In the genomic region with DNA sequence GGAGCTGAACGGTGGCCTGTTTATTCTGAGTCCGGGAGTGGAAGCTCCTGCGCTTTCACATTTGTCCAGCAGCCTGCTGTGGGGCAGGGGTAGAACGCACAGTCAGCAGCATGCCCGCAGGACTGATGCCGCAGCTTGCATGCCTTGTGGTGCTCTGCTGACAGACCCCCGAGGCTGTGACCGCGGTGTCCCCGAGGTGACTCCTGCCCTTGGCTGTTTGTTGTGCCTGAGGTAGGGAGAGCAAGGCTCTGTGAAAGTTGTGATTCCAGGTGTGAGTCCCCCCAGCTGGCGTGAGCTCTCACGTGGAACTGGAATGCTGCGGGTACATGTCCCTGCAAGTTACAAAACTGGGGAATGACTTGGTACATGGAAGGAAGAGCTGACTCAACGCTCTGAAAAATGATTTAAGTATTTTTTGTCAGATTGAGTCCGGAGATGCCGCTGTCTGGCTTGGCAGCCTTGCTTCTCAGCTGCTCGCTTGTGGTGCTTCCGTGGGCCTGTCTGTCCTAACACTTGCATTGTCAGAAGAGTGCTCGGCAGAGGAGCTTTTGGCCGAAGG, we compare ENCODE assay signal across 11 cellular contexts. TPM values are rescaled to one million over a fixed set of nuclear protein-coding genes. Genes with fewer than 3 reads are reported as not detected.
DNase-seq lines count a peak whose midpoint lies in the region; ATAC-seq and TF ChIP-seq lines count a peak whose summit lies in the region.
"Had no signal": no experiment of that assay in that cellular context is flagged by ENCODE, and none has a peak within 500 bp of the region (broad histone marks: within the 10 kb centered on the region; RNA-seq: fewer than 3 reads in every experiment).

No MANE protein-coding gene starts in this region.

- peaks cover 80% of the 10 kb centered on the region for H3K4me1 ChIP-seq in stomach smooth muscle (ENCODE audit: control insufficient read depth, insufficient read depth, low read length)

- DNase-seq in NCI-H1105 treated with DMSO at 0.1 percent for 48 hours (lab: John Stamatoyannopoulos, UW) (peak; percentile 65), MCF 10A (ENCODE audit: unreplicated experiment) (peak; percentile 79), left kidney (ENCODE audit: low read depth, low spot score) (peak; percentile 63), NCI-H2081 treated with DMSO at 0.1 percent for 48 hours (lab: John Stamatoyannopoulos, UW) (no peak), GDM1 (lab: John Stamatoyannopoulos, UW) (no peak)
- DNase-seq: cortex of kidney; NCI-H1694; ovary; stimulated activated naive CD8-positive, alpha-beta T cell treated with anti-CD3 and anti-CD28 coated beads, Interleukin-15, amount 100 ng/mL, for 72 hours had no signal

- intact Hi-C loops in MCF 10A (cut with micrococcal nuclease), result no loop called here

- peak overlapping the region; percentile 48 to 62 for H3K4me3 ChIP-seq in stomach smooth muscle (ENCODE audit: low read length in 2 of 2)
- H3K4me3 ChIP-seq: ovary had no signal

- no peaks in the 10 kb centered on the region for H3K27me3 Mint-ChIP-seq in MCF 10A (ENCODE audit: insufficient read depth, unreplicated experiment)
- H3K27me3 Mint-ChIP-seq: stimulated activated naive CD8-positive, alpha-beta T cell treated with anti-CD3 and anti-CD28 coated beads, Interleukin-15, amount 100 ng/mL, for 72 hours had no signal

- H3K9ac ChIP-seq in stomach smooth muscle (ENCODE audit: low read length in 2 of 2), result peak overlapping the region; percentile 29 to 43

- H3K27ac ChIP-seq in stomach smooth muscle (ENCODE audit: low read length), result peak overlapping the region; percentile 77

- H3K4me3 Mint-ChIP-seq in MCF 10A (ENCODE audit: unreplicated experiment), result peak overlapping the region; percentile 74

- no peaks in the 10 kb centered on the region for H3K36me3 ChIP-seq in stomach smooth muscle (ENCODE audit: control insufficient read depth in 2 of 2, insufficient read depth in 2 of 2, low read length in 2 of 2)
- H3K36me3 ChIP-seq: ovary had no signal

- H3K36me3 Mint-ChIP-seq in MCF 10A (ENCODE audit: insufficient read depth, unreplicated experiment), result no peaks in the 10 kb centered on the region

- CTCF ChIA-PET in MCF 10A (lab: Yijun Ruan, JAX), result interaction anchor here (0.5 to 6.4 kb wide), 8 partner anchors 10 to 203 kb away, joined by 3 to 40 read pairs (median 6); no protein-coding TSS in a partner anchor

- TF ChIP-seq CTCF in MCF 10A (IDR thresholded peaks at IDR 0.05; ENCODE audit: unreplicated experiment), result no peak

- no peaks in the 10 kb centered on the region for H3K9me3 ChIP-seq in stomach smooth muscle (ENCODE audit: control insufficient read depth in 2 of 2, low read length in 2 of 2)
- H3K9me3 ChIP-seq: ovary had no signal

- POLR2A ChIA-PET in MCF 10A (lab: Yijun Ruan, JAX), result interaction anchor here (0.6 to 8.4 kb wide), 18 partner anchors 9 to 695 kb away, joined by 3 to 206 read pairs (median 4); a partner anchor contains a TSS

- H3K27ac Mint-ChIP-seq in MCF 10A (ENCODE audit: low read depth, unreplicated experiment), result peak overlapping the region; percentile 97

- no peak for ATAC-seq in HG03175 (IDR thresholded peaks at IDR 0.05; ENCODE audit: unreplicated experiment)
- ATAC-seq: stimulated activated naive CD8-positive, alpha-beta T cell treated with anti-CD3 and anti-CD28 coated beads, Interleukin-15, amount 100 ng/mL, for 72 hours had no signal

- no TSS peak for BruUV-seq in MCF 10A (replicated peaks; lab: Mats Ljungman, UMichigan)

- H3K9me3 Mint-ChIP-seq in MCF 10A (ENCODE audit: unreplicated experiment), result no peaks in the 10 kb centered on the region
- H3K9me3 Mint-ChIP-seq: stimulated activated naive CD8-positive, alpha-beta T cell treated with anti-CD3 and anti-CD28 coated beads, Interleukin-15, amount 100 ng/mL, for 72 hours had no signal

- no peaks in the 10 kb centered on the region for H3K27me3 ChIP-seq in stomach smooth muscle (ENCODE audit: control insufficient read depth in 1 of 2, insufficient read depth in 2 of 2, low read length in 2 of 2)
- H3K27me3 ChIP-seq: ovary had no signal

- H3K4me1 Mint-ChIP-seq in MCF 10A (ENCODE audit: insufficient read depth, unreplicated experiment), result peaks cover 39% of the 10 kb centered on the region

RNA-seq across cellular contexts. Expression of a gene that starts 18.1 kb away (rescaled TPM):
- total RNA-seq in MCF 10A (2022), result 34.2 and 35.6 TPM in 2 replicates

Comparison
In these comparisons a context has a peak if more than half of its experiments do, and no peak if none do; other contexts are left out.
1. DNase-seq: peak in NCI-H1105 treated with DMSO at 0.1 percent for 48 hours (single experiment), MCF 10A (single experiment) and left kidney (single experiment); none in NCI-H2081 treated with DMSO at 0.1 percent for 48 hours (single experiment) and GDM1 (single experiment).